Comparison of ENCODE assay signal across 1 cellular context in the genomic region with DNA sequence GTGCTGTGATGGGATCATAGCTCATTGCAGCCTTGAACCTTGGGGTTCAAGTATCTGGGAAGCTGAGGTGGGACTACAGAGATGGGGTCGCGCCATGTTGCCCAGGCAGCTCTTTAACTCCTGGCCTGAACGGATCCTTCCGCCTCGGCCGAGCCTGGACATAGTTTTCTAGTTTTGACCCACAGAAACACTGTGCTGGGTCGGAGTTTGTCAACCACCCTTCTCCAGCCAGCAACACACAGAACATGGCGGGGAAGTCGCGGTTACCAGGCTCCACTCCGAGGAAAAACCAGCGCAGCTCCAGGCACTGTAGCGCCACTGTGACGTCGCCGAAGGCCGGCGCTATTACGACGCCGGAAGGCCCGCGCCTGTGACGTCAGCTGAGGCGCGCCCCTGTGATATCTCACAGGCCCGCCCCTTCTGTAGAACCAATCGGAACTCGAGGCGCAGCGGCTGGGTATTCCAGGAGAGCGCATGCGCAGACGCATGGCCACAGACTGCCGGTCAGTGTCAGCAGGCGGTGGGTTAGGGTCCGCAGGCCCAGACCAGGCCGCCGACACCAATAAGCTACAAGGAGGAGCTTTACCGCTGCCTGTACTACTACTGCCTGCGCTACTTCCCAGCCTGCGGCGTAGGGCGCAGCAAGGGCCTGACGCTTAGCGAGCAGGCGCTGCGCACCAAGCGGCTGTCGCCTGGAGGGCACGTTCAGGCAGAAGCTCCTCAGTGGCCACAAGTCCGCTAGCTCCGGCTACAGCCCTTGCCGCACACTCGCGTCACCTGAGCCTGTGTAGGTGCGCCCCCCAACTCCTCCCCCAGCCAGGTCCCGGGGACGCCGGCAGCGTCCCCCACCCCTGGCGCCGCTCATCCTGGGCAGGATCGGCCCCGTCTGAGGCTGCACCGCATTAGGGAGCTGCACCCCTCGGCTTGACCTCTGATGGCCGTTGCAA.
TF ChIP-seq lines count a peak whose summit lies in the region.

No MANE protein-coding gene starts in this region.

TF ChIP-seq in K562, 482 proteins besides CTCF, POLR2A, EP300 and RAD21 (continued from another document and continues in another):
- 0 out of 2 replicates have a peak, but pooled peaks have one; percentile 47 for TF ChIP-seq ZNF592 (IDR thresholded peaks at IDR 0.05)
- TF ChIP-seq E2F1 (CRISPR knock-in tag; IDR thresholded peaks at IDR 0.05): peak; percentile 91
- TF ChIP-seq E2F3 (CRISPR knock-in tag; IDR thresholded peaks at IDR 0.05): no peak
- TF ChIP-seq DPF2 (IDR thresholded peaks at IDR 0.05): no peak
- TF ChIP-seq, protein P1, sequence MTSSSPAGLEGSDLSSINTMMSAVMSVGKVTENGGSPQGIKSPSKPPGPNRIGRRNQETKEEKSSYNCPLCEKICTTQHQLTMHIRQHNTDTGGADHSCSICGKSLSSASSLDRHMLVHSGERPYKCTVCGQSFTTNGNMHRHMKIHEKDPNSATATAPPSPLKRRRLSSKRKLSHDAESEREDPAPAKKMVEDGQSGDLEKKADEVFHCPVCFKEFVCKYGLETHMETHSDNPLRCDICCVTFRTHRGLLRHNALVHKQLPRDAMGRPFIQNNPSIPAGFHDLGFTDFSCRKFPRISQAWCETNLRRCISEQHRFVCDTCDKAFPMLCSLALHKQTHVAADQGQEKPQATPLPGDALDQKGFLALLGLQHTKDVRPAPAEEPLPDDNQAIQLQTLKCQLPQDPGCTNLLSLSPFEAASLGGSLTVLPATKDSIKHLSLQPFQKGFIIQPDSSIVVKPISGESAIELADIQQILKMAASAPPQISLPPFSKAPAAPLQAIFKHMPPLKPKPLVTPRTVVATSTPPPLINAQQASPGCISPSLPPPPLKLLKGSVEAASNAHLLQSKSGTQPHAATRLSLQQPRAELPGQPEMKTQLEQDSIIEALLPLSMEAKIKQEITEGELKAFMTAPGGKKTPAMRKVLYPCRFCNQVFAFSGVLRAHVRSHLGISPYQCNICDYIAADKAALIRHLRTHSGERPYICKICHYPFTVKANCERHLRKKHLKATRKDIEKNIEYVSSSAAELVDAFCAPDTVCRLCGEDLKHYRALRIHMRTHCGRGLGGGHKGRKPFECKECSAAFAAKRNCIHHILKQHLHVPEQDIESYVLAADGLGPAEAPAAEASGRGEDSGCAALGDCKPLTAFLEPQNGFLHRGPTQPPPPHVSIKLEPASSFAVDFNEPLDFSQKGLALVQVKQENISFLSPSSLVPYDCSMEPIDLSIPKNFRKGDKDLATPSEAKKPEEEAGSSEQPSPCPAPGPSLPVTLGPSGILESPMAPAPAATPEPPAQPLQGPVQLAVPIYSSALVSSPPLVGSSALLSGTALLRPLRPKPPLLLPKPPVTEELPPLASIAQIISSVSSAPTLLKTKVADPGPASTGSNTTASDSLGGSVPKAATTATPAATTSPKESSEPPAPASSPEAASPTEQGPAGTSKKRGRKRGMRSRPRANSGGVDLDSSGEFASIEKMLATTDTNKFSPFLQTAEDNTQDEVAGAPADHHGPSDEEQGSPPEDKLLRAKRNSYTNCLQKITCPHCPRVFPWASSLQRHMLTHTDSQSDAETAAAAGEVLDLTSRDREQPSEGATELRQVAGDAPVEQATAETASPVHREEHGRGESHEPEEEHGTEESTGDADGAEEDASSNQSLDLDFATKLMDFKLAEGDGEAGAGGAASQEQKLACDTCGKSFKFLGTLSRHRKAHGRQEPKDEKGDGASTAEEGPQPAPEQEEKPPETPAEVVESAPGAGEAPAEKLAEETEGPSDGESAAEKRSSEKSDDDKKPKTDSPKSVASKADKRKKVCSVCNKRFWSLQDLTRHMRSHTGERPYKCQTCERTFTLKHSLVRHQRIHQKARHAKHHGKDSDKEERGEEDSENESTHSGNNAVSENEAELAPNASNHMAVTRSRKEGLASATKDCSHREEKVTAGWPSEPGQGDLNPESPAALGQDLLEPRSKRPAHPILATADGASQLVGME (CRISPR knock-in tag; IDR thresholded peaks at IDR 0.05): peak; percentile 84
- TF ChIP-seq, protein P2, sequence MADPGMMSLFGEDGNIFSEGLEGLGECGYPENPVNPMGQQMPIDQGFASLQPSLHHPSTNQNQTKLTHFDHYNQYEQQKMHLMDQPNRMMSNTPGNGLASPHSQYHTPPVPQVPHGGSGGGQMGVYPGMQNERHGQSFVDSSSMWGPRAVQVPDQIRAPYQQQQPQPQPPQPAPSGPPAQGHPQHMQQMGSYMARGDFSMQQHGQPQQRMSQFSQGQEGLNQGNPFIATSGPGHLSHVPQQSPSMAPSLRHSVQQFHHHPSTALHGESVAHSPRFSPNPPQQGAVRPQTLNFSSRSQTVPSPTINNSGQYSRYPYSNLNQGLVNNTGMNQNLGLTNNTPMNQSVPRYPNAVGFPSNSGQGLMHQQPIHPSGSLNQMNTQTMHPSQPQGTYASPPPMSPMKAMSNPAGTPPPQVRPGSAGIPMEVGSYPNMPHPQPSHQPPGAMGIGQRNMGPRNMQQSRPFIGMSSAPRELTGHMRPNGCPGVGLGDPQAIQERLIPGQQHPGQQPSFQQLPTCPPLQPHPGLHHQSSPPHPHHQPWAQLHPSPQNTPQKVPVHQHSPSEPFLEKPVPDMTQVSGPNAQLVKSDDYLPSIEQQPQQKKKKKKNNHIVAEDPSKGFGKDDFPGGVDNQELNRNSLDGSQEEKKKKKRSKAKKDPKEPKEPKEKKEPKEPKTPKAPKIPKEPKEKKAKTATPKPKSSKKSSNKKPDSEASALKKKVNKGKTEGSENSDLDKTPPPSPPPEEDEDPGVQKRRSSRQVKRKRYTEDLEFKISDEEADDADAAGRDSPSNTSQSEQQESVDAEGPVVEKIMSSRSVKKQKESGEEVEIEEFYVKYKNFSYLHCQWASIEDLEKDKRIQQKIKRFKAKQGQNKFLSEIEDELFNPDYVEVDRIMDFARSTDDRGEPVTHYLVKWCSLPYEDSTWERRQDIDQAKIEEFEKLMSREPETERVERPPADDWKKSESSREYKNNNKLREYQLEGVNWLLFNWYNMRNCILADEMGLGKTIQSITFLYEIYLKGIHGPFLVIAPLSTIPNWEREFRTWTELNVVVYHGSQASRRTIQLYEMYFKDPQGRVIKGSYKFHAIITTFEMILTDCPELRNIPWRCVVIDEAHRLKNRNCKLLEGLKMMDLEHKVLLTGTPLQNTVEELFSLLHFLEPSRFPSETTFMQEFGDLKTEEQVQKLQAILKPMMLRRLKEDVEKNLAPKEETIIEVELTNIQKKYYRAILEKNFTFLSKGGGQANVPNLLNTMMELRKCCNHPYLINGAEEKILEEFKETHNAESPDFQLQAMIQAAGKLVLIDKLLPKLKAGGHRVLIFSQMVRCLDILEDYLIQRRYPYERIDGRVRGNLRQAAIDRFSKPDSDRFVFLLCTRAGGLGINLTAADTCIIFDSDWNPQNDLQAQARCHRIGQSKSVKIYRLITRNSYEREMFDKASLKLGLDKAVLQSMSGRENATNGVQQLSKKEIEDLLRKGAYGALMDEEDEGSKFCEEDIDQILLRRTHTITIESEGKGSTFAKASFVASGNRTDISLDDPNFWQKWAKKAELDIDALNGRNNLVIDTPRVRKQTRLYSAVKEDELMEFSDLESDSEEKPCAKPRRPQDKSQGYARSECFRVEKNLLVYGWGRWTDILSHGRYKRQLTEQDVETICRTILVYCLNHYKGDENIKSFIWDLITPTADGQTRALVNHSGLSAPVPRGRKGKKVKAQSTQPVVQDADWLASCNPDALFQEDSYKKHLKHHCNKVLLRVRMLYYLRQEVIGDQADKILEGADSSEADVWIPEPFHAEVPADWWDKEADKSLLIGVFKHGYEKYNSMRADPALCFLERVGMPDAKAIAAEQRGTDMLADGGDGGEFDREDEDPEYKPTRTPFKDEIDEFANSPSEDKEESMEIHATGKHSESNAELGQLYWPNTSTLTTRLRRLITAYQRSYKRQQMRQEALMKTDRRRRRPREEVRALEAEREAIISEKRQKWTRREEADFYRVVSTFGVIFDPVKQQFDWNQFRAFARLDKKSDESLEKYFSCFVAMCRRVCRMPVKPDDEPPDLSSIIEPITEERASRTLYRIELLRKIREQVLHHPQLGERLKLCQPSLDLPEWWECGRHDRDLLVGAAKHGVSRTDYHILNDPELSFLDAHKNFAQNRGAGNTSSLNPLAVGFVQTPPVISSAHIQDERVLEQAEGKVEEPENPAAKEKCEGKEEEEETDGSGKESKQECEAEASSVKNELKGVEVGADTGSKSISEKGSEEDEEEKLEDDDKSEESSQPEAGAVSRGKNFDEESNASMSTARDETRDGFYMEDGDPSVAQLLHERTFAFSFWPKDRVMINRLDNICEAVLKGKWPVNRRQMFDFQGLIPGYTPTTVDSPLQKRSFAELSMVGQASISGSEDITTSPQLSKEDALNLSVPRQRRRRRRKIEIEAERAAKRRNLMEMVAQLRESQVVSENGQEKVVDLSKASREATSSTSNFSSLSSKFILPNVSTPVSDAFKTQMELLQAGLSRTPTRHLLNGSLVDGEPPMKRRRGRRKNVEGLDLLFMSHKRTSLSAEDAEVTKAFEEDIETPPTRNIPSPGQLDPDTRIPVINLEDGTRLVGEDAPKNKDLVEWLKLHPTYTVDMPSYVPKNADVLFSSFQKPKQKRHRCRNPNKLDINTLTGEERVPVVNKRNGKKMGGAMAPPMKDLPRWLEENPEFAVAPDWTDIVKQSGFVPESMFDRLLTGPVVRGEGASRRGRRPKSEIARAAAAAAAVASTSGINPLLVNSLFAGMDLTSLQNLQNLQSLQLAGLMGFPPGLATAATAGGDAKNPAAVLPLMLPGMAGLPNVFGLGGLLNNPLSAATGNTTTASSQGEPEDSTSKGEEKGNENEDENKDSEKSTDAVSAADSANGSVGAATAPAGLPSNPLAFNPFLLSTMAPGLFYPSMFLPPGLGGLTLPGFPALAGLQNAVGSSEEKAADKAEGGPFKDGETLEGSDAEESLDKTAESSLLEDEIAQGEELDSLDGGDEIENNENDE (IDR thresholded peaks at IDR 0.05; ENCODE audit: low read depth, low read length): no peak
- TF ChIP-seq ZBTB8A (IDR thresholded peaks at IDR 0.05; ENCODE audit: partially characterized antibody): no peak
- TF ChIP-seq POLR2H (tag; IDR thresholded peaks at IDR 0.05; ENCODE audit: low read depth): peak; percentile 89
- TF ChIP-seq, protein P3, sequence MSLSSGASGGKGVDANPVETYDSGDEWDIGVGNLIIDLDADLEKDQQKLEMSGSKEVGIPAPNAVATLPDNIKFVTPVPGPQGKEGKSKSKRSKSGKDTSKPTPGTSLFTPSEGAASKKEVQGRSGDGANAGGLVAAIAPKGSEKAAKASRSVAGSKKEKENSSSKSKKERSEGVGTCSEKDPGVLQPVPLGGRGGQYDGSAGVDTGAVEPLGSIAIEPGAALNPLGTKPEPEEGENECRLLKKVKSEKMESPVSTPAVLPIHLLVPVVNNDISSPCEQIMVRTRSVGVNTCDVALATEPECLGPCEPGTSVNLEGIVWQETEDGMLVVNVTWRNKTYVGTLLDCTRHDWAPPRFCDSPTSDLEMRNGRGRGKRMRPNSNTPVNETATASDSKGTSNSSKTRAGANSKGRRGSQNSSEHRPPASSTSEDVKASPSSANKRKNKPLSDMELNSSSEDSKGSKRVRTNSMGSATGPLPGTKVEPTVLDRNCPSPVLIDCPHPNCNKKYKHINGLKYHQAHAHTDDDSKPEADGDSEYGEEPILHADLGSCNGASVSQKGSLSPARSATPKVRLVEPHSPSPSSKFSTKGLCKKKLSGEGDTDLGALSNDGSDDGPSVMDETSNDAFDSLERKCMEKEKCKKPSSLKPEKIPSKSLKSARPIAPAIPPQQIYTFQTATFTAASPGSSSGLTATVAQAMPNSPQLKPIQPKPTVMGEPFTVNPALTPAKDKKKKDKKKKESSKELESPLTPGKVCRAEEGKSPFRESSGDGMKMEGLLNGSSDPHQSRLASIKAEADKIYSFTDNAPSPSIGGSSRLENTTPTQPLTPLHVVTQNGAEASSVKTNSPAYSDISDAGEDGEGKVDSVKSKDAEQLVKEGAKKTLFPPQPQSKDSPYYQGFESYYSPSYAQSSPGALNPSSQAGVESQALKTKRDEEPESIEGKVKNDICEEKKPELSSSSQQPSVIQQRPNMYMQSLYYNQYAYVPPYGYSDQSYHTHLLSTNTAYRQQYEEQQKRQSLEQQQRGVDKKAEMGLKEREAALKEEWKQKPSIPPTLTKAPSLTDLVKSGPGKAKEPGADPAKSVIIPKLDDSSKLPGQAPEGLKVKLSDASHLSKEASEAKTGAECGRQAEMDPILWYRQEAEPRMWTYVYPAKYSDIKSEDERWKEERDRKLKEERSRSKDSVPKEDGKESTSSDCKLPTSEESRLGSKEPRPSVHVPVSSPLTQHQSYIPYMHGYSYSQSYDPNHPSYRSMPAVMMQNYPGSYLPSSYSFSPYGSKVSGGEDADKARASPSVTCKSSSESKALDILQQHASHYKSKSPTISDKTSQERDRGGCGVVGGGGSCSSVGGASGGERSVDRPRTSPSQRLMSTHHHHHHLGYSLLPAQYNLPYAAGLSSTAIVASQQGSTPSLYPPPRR (CRISPR knock-in tag; IDR thresholded peaks at IDR 0.05; ENCODE audit: borderline replicate concordance): peak; percentile 60; the same call in 1 of the 2 replicates
- TF ChIP-seq ZNF12 (CRISPR knock-in tag; IDR thresholded peaks at IDR 0.05): 0 out of 2 replicates have a peak, but pooled peaks have one; percentile 10
- peak; percentile 98 for TF ChIP-seq KHSRP (IDR thresholded peaks at IDR 0.05)
- no peak for TF ChIP-seq PRMT5 (CRISPR knock-in tag; IDR thresholded peaks at IDR 0.05)
